In the genomic region with DNA sequence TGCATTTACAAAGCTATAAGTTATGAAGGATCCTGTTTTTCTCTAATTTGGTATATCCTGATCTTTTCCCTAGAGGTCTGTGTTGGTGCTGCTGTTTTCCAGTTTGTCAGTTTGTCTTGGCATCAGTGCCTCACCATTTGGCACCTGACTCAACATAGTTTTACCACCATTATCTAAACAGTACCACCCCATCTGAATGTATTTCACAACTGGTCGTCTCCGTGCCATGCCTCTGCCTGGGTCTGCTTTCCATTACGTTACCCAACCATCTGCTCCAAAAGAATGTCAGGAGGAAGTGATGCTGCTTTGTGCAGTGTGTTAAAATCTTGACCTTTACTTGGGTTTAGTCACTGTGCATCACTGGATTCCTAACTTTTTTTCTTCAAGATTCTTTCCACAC, we compare ENCODE assay signal across 9 cellular contexts.
DNase-seq lines count a peak whose midpoint lies in the region; ATAC-seq, FAIRE-seq and TF ChIP-seq lines count a peak whose summit lies in the region.
"Had no signal": no experiment of that assay in that cellular context is flagged by ENCODE, and none has a peak within 500 bp of the region (broad histone marks: within the 10 kb centered on the region; RNA-seq: fewer than 3 reads in every experiment).

No MANE protein-coding gene starts in this region.

- H3K4me2 ChIP-seq in astrocyte (ENCODE audit: low read length) = peak overlapping the region; percentile 13

- TF ChIP-seq CTCF in astrocyte (IDR thresholded peaks at IDR 0.05; ENCODE audit: insufficient read depth, low read depth, low read length) (no peak), right atrium auricular region (IDR thresholded peaks at IDR 0.05) (no peak), thoracic aorta (IDR thresholded peaks at IDR 0.05) (no peak), WERI-Rb-1 (IDR thresholded peaks at IDR 0.05; ENCODE audit: low read depth, low read length) (no peak)

- H3K9me3 ChIP-seq in astrocyte (ENCODE audit: insufficient read depth, low read depth, low read length) (no peaks in the 10 kb centered on the region), right atrium auricular region (no peaks in the 10 kb centered on the region), thoracic aorta (no peaks in the 10 kb centered on the region), WERI-Rb-1 (ENCODE audit: severe bottlenecking) (no peaks in the 10 kb centered on the region)

- ATAC-seq in thoracic aorta (ENCODE audit: insufficient number of reproducible peaks, low FRiP score, low read depth) = peak; percentile 70
- ATAC-seq in GM19351 (IDR thresholded peaks at IDR 0.05; ENCODE audit: unreplicated experiment) = no peak
- ATAC-seq: activated T-cell treated with anti-CD3 and anti-CD28 coated beads, Interleukin-2, amount 50 U/mL, for 72 hours had no signal

- DNase-seq in HS-27A (ENCODE audit: low read depth) (peak; percentile 96), astrocyte (ENCODE audit: low read depth) (peak; percentile 91), right atrium auricular region (ENCODE audit: low spot score) (peak; percentile 81), thoracic aorta (ENCODE audit: low spot score) (no peak), WERI-Rb-1 (no peak), H7 (no peak)
- DNase-seq: activated T-cell treated with anti-CD3 and anti-CD28 coated beads, Interleukin-2, amount 50 U/mL, for 72 hours had no signal

- H3K4me1 Mint-ChIP-seq in astrocyte (ENCODE audit: low read depth, unreplicated experiment) = no peaks in the 10 kb centered on the region

- H3K36me3 ChIP-seq in astrocyte (ENCODE audit: insufficient read depth, low read length) (no peaks in the 10 kb centered on the region), right atrium auricular region (no peaks in the 10 kb centered on the region), thoracic aorta (no peaks in the 10 kb centered on the region), WERI-Rb-1 (no peaks in the 10 kb centered on the region), H7 (replicated peaks; ENCODE audit: control insufficient read depth, insufficient read depth, low read length) (no peaks in the 10 kb centered on the region)

- H3K9me3 Mint-ChIP-seq in astrocyte (ENCODE audit: unreplicated experiment) = no peaks in the 10 kb centered on the region
- H3K9me3 Mint-ChIP-seq: T-helper 1 cell treated with Interleukin-12 subunit alpha and Interleukin-12 subunit beta and Interleukin-4 antibody, amounts not matched to agents 30 μg/mL and 1 μg/mL, for 36 hours had no signal

- H3K4me3 ChIP-seq in astrocyte (ENCODE audit: insufficient read depth, low read depth, low read length) (no peak overlapping the region), right atrium auricular region (no peak overlapping the region), thoracic aorta (no peak overlapping the region), WERI-Rb-1 (ENCODE audit: low read depth, low read length) (no peak overlapping the region), H7 (ENCODE audit: insufficient read depth, low read depth, low read length) (no peak overlapping the region)

- H3K27ac Mint-ChIP-seq in astrocyte (ENCODE audit: unreplicated experiment) = no peak overlapping the region
- H3K27ac Mint-ChIP-seq: activated T-cell treated with anti-CD3 and anti-CD28 coated beads, Interleukin-2, amount 50 U/mL, for 72 hours; T-helper 1 cell treated with Interleukin-12 subunit alpha and Interleukin-12 subunit beta and Interleukin-4 antibody, amounts not matched to agents 30 μg/mL and 1 μg/mL, for 36 hours had no signal

- H3K4me1 ChIP-seq in astrocyte (ENCODE audit: insufficient read depth, low read length) = peaks cover 11% of the 10 kb centered on the region
- peaks cover 0 to 23% of the 10 kb centered on the region in 2 donors for H3K4me1 ChIP-seq in right atrium auricular region
- peaks cover 10 to 23% of the 10 kb centered on the region in 2 donors for H3K4me1 ChIP-seq in thoracic aorta (ENCODE audit: control insufficient read depth in 1 of 2, low read depth in 2 of 2)

- no peak overlapping the region for H3K4me3 Mint-ChIP-seq in astrocyte (ENCODE audit: unreplicated experiment)
- H3K4me3 Mint-ChIP-seq: activated T-cell treated with anti-CD3 and anti-CD28 coated beads, Interleukin-2, amount 50 U/mL, for 72 hours; T-helper 1 cell treated with Interleukin-12 subunit alpha and Interleukin-12 subunit beta and Interleukin-4 antibody, amounts not matched to agents 30 μg/mL and 1 μg/mL, for 36 hours had no signal

- no peaks in the 10 kb centered on the region for H3K36me3 Mint-ChIP-seq in astrocyte (ENCODE audit: low read depth, unreplicated experiment)

- H2AFZ ChIP-seq in astrocyte (ENCODE audit: low read depth, low read length) = no peak overlapping the region

- peak overlapping the region; percentile 37 for H3K9ac ChIP-seq in astrocyte (ENCODE audit: low read length)

- H3K27me3 Mint-ChIP-seq in astrocyte (ENCODE audit: low read depth, unreplicated experiment) = no peaks in the 10 kb centered on the region

- no peaks in the 10 kb centered on the region for H4K20me1 ChIP-seq in astrocyte (ENCODE audit: insufficient read depth, low read length)

- H3K27me3 ChIP-seq in astrocyte (ENCODE audit: insufficient read depth, low read length) (no peaks in the 10 kb centered on the region), right atrium auricular region (no peaks in the 10 kb centered on the region), thoracic aorta (replicated peaks; ENCODE audit: insufficient read depth) (no peaks in the 10 kb centered on the region), WERI-Rb-1 (ENCODE audit: insufficient read depth, low read depth, severe bottlenecking) (no peaks in the 10 kb centered on the region), H7 (ENCODE audit: control insufficient read depth, insufficient read depth, low read length) (no peaks in the 10 kb centered on the region)

- H3K27ac ChIP-seq in astrocyte (ENCODE audit: low read depth, low read length) (peak overlapping the region; percentile 54), right atrium auricular region (peak overlapping the region in 1 of 2 donors; percentile 26), thoracic aorta (peak overlapping the region in 1 of 2 donors; percentile 13), WERI-Rb-1 (no peak overlapping the region)

- no peaks in the 10 kb centered on the region for H3K79me2 ChIP-seq in astrocyte (ENCODE audit: insufficient read depth, low read length)

- FAIRE-seq in astrocyte (lab: Jason Lieb, UNC) = peak; percentile 90

Comparison
In these comparisons a context has a peak if more than half of its experiments do, and no peak if none do; other contexts are left out.
1. DNase-seq: peak in HS-27A (single experiment), astrocyte (single experiment) and right atrium auricular region (single experiment); none in thoracic aorta (single experiment), WERI-Rb-1 (single experiment) and H7 (single experiment).